Comparison of ENCODE assay signal across 24 cellular contexts in the genomic region with DNA sequence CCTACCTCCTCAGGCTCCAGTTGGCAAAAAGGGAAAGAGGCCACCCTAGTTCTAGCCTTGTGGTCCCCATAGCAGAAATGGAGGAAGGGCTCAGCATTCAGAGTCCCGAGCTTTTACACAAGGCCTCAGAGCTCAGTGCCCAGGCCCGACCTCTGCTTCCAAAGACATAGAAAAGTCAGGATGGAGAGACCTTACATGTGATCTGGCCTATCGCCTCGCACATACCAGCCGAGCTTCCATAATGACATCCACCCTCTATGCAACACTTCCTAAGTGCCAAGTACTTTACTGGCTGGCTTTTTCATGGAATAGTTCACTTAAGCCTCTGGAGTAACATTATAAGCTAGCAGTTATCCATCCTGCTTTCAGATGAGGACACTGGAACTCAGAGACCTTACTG.
"Had no signal": no experiment of that assay in that cellular context is flagged by ENCODE, and none has a peak within 500 bp of the region (broad histone marks: within the 10 kb centered on the region; RNA-seq: fewer than 3 reads in every experiment).

No MANE protein-coding gene starts in this region.

- H3K4me2 ChIP-seq: smooth muscle cell had no signal

- FAIRE-seq: astrocyte, keratinocyte, TTC549 had no signal

- H3K4me1 ChIP-seq: gastroesophageal sphincter, lower lobe of right lung, right lobe of liver had no signal

- H3K36me3 ChIP-seq: esophagus muscularis mucosa, gastroesophageal sphincter, lower lobe of right lung, ovary, right lobe of liver, thoracic aorta, WERI-Rb-1 had no signal

- DNase-seq: activated CD4-positive, alpha-beta T cell treated with anti-CD3 and anti-CD28 coated beads, Interleukin-2, amount 10 ng/mL, durations not matched to agents 7 days and 5 days; activated CD4-positive, CD25-positive, alpha-beta regulatory T cell treated with anti-CD3 and anti-CD28 coated beads, Interleukin-2, amount 50 U/mL, for 72 hours; activated CD8-positive, alpha-beta memory T cell treated with anti-CD3 and anti-CD28 coated beads, Interleukin-2, amount 50 U/mL, for 4 hours; activated CD8-positive, alpha-beta T cell treated with anti-CD3 and anti-CD28 coated beads, Interleukin-2, amount 10 ng/mL, durations not matched to agents 7 days and 5 days; activated naive CD4-positive, alpha-beta T cell treated with Interleukin-2 at 50 U/mL for 16 hours; activated naive CD8-positive, alpha-beta T cell treated with anti-CD3 and anti-CD28 coated beads for 36 hours; activated T-cell treated with anti-CD3 and anti-CD28 coated beads, Interleukin-2, amount 50 U/mL, for 24 hours; left colon; lower lobe of right lung; naive thymus-derived CD4-positive, alpha-beta T cell; ovary; right lobe of liver; stimulated activated CD4-positive, alpha-beta T cell treated with anti-CD3 and anti-CD28 coated beads, Interleukin-2, amount 100 ng/mL, for 48 hours; stimulated activated naive CD4-positive, alpha-beta T cell; WERI-Rb-1 had no signal

- H3K27me3 ChIP-seq: esophagus muscularis mucosa, ovary, right lobe of liver had no signal

- H3K27ac ChIP-seq: coronary artery, esophagus muscularis mucosa, gastroesophageal sphincter, lower lobe of right lung, ovary, right lobe of liver, thoracic aorta, WERI-Rb-1 had no signal

- H3K9me3 ChIP-seq: esophagus muscularis mucosa, gastroesophageal sphincter, lower lobe of right lung, ovary, right lobe of liver, thoracic aorta had no signal

- ATAC-seq: activated CD8-positive, alpha-beta T cell treated with anti-CD3 and anti-CD28 coated beads, Interleukin-2, amount 10 ng/mL, durations not matched to agents 7 days and 5 days; gastroesophageal sphincter; left colon; lower lobe of right lung; naive thymus-derived CD4-positive, alpha-beta T cell; right lobe of liver; SK-N-SH treated with all-trans-retinoic acid at 6 μM for 48 hours had no signal

- H3K4me3 ChIP-seq: coronary artery, esophagus muscularis mucosa, gastroesophageal sphincter, lower lobe of right lung, ovary, right lobe of liver, smooth muscle cell, thoracic aorta had no signal
